Comparison of ENCODE assay signal across 17 cellular contexts in genomic region chr10:78327778-78328591, GRCh38.
"Had no signal": no experiment of that assay in that cellular context is flagged by ENCODE, and none has a peak within 500 bp of the region (broad histone marks: within the 10 kb centered on the region; RNA-seq: fewer than 3 reads in every experiment).

No MANE protein-coding gene starts in this region.

- H3K36me3 ChIP-seq: gastroesophageal sphincter, neutrophil had no signal

- H3K27me3 ChIP-seq: gastroesophageal sphincter, neutrophil had no signal

- H3K4me3 ChIP-seq: gastroesophageal sphincter had no signal

- H3K27ac ChIP-seq: gastroesophageal sphincter, neutrophil had no signal

- FAIRE-seq: islet of Langerhans had no signal

- DNase-seq: activated CD4-positive, alpha-beta T cell treated with anti-CD3 and anti-CD28 coated beads, Interleukin-2, amount 50 U/mL, for 1 hour; activated gamma-delta T cell treated with Interleukin-2 at 50 U/mL for 16 hours; activated naive CD8-positive, alpha-beta T cell treated with anti-CD3 and anti-CD28 coated beads, Interleukin-2, amount 50 U/mL, for 24 hours; activated T-cell treated with anti-CD3 and anti-CD28 coated beads, Interleukin-2, amount 50 U/mL, for 72 hours; aorta; cerebellar nuclear complex; dermis blood vessel endothelial cell; mammary epithelial cell; SK-N-SH; stimulated activated CD4-positive, alpha-beta T cell treated with anti-CD3 and anti-CD28 coated beads, Interleukin-15, amount 100 ng/mL, for 24 hours; stimulated activated CD4-positive, alpha-beta T cell treated with anti-CD3 and anti-CD28 coated beads, Interleukin-4, amount 100 ng/mL, for 1 hour; stimulated activated naive CD4-positive, alpha-beta T cell; substantia nigra; T-helper 9 cell had no signal
